27 cellular contexts compared by ENCODE assay signal in genomic region chr4:182502074-182502473, GRCh38.
"Had no signal": no experiment of that assay in that cellular context is flagged by ENCODE, and none has a peak within 500 bp of the region (broad histone marks: within the 10 kb centered on the region; RNA-seq: fewer than 3 reads in every experiment).

No MANE protein-coding gene starts in this region.

- H3K27me3 ChIP-seq: brain microvascular endothelial cell, esophagus muscularis mucosa, foreskin keratinocyte, gastrocnemius medialis had no signal

- H3K36me3 Mint-ChIP-seq: activated naive CD8-positive, alpha-beta T cell had no signal

- H3K36me3 ChIP-seq: brain microvascular endothelial cell, esophagus muscularis mucosa, gastrocnemius medialis had no signal

- H3K27ac Mint-ChIP-seq: activated CD8-positive, alpha-beta T cell treated with anti-CD3 and anti-CD28 coated beads for 36 hours; activated naive CD8-positive, alpha-beta T cell; activated T-helper 17 cell treated with anti-CD3 and anti-CD28 coated beads, Interleukin-2, amount 50 U/mL, for 72 hours; effector memory CD8-positive, alpha-beta T cell had no signal

- H3K27ac ChIP-seq: brain microvascular endothelial cell, esophagus muscularis mucosa, foreskin keratinocyte, gastrocnemius medialis had no signal

- H3K4me1 Mint-ChIP-seq: activated T-helper 17 cell treated with anti-CD3 and anti-CD28 coated beads, Interleukin-2, amount 50 U/mL, for 72 hours; central memory CD8-positive, alpha-beta T cell had no signal

- DNase-seq: activated CD4-positive, alpha-beta T cell treated with anti-CD3 and anti-CD28 coated beads for 1 hour; activated CD4-positive, alpha-beta T cell treated with anti-CD3 and anti-CD28 coated beads for 4 hours; activated CD4-positive, alpha-beta T cell treated with anti-CD3 and anti-CD28 coated beads, Interleukin-2, amount 50 U/mL, for 1 hour; activated CD4-positive, alpha-beta T cell treated with anti-CD3 and anti-CD28 coated beads, Interleukin-2, amount 50 U/mL, for 48 hours; activated CD8-positive, alpha-beta memory T cell treated with anti-CD3 and anti-CD28 coated beads for 24 hours; activated CD8-positive, alpha-beta T cell treated with anti-CD3 and anti-CD28 coated beads for 36 hours; activated effector memory CD4-positive, alpha-beta T cell treated with Interleukin-2 at 50 U/mL for 16 hours; activated gamma-delta T cell treated with Interleukin-2 at 50 U/mL for 16 hours; activated naive CD4-positive, alpha-beta T cell treated with anti-CD3 and anti-CD28 coated beads, Interleukin-2, amount 50 U/mL, for 16 hours; activated naive CD4-positive, alpha-beta T cell treated with Interleukin-2 at 50 U/mL for 16 hours; activated T-cell treated with anti-CD3 and anti-CD28 coated beads, Interleukin-2, amount 50 U/mL, for 4 hours; amniotic stem cell; anterior cingulate cortex; brain microvascular endothelial cell; cortex of kidney; dermis blood vessel endothelial cell; effector CD4-positive, alpha-beta T cell; effector memory CD8-positive, alpha-beta T cell; erythroblast; foreskin keratinocyte; gastrocnemius medialis; glutamatergic neuron; T-helper 2 cell had no signal

- H3K4me3 ChIP-seq: esophagus muscularis mucosa, gastrocnemius medialis had no signal

- H3K4me1 ChIP-seq: esophagus muscularis mucosa, foreskin keratinocyte had no signal

- H3K9me3 ChIP-seq: esophagus muscularis mucosa, gastrocnemius medialis had no signal

- H3K9me3 Mint-ChIP-seq: activated CD8-positive, alpha-beta T cell treated with anti-CD3 and anti-CD28 coated beads for 36 hours; activated T-cell treated with anti-CD3 and anti-CD28 coated beads, Interleukin-2, amount 50 U/mL, for 4 hours; activated T-helper 17 cell treated with anti-CD3 and anti-CD28 coated beads, Interleukin-2, amount 50 U/mL, for 72 hours; central memory CD8-positive, alpha-beta T cell; effector memory CD8-positive, alpha-beta T cell had no signal

- H3K4me3 Mint-ChIP-seq: activated CD8-positive, alpha-beta T cell treated with anti-CD3 and anti-CD28 coated beads for 36 hours; activated naive CD8-positive, alpha-beta T cell; activated T-cell treated with anti-CD3 and anti-CD28 coated beads, Interleukin-2, amount 50 U/mL, for 4 hours; activated T-helper 17 cell treated with anti-CD3 and anti-CD28 coated beads, Interleukin-2, amount 50 U/mL, for 72 hours; central memory CD8-positive, alpha-beta T cell; effector memory CD8-positive, alpha-beta T cell had no signal

- ATAC-seq: activated CD8-positive, alpha-beta T cell treated with anti-CD3 and anti-CD28 coated beads for 36 hours; activated T-cell treated with anti-CD3 and anti-CD28 coated beads, Interleukin-2, amount 50 U/mL, for 4 hours; activated T-helper 17 cell treated with anti-CD3 and anti-CD28 coated beads, Interleukin-2, amount 50 U/mL, for 72 hours; effector memory CD8-positive, alpha-beta T cell; foreskin keratinocyte; gastrocnemius medialis had no signal
